ENCODE assay signal across 1 cellular context in genomic region chr3:126540342-126540849, GRCh38.
TF ChIP-seq lines count a peak whose summit lies in the region.

No MANE protein-coding gene starts in this region.

TF ChIP-seq in HCT116, 20 proteins besides CTCF, POLR2A, EP300 and RAD21 (continued from another document):
- TF ChIP-seq, protein P1, sequence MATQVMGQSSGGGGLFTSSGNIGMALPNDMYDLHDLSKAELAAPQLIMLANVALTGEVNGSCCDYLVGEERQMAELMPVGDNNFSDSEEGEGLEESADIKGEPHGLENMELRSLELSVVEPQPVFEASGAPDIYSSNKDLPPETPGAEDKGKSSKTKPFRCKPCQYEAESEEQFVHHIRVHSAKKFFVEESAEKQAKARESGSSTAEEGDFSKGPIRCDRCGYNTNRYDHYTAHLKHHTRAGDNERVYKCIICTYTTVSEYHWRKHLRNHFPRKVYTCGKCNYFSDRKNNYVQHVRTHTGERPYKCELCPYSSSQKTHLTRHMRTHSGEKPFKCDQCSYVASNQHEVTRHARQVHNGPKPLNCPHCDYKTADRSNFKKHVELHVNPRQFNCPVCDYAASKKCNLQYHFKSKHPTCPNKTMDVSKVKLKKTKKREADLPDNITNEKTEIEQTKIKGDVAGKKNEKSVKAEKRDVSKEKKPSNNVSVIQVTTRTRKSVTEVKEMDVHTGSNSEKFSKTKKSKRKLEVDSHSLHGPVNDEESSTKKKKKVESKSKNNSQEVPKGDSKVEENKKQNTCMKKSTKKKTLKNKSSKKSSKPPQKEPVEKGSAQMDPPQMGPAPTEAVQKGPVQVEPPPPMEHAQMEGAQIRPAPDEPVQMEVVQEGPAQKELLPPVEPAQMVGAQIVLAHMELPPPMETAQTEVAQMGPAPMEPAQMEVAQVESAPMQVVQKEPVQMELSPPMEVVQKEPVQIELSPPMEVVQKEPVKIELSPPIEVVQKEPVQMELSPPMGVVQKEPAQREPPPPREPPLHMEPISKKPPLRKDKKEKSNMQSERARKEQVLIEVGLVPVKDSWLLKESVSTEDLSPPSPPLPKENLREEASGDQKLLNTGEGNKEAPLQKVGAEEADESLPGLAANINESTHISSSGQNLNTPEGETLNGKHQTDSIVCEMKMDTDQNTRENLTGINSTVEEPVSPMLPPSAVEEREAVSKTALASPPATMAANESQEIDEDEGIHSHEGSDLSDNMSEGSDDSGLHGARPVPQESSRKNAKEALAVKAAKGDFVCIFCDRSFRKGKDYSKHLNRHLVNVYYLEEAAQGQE (IDR thresholded peaks at IDR 0.05; ENCODE audit: low read depth): no peak
- peak; percentile 84 for TF ChIP-seq JUND (IDR thresholded peaks at IDR 0.05)
- no peak for TF ChIP-seq SRF (IDR thresholded peaks at IDR 0.05; ENCODE audit: low read depth)
- TF ChIP-seq MAX (IDR thresholded peaks at IDR 0.05): peak; percentile 74
- peak; percentile 52; the same call in 1 of the 2 replicates for TF ChIP-seq POLR2AphosphoS5 (IDR thresholded peaks at IDR 0.05; ENCODE audit: low read depth, low read length)
- 0 out of 2 replicates have a peak, but pooled peaks have one; percentile 36 for TF ChIP-seq CEBPB (IDR thresholded peaks at IDR 0.05; ENCODE audit: low read depth)
- TF ChIP-seq ZNF274 (IDR thresholded peaks at IDR 0.05; ENCODE audit: low read depth, low read length): no peak
- TF ChIP-seq TCF7L2 (IDR thresholded peaks at IDR 0.05; ENCODE audit: borderline replicate concordance, extremely low read depth, insufficient read depth, insufficient read length): peak; percentile 84
